In genomic region chr5:140346348-140347221, GRCh38 we compare ENCODE assay signal across 8 cellular contexts. TPM values are rescaled to one million over a fixed set of nuclear protein-coding genes. Genes with fewer than 3 reads are reported as not detected.
DNase-seq lines count a peak whose midpoint lies in the region; ATAC-seq and TF ChIP-seq lines count a peak whose summit lies in the region.

Gene HBEGF, minus strand, starts transcription at chr5:140346603. Its CDS starts 275 bp downstream, at chr5:140346328.

- POLR2A ChIA-PET in AG04449 (lab: Yijun Ruan, JAX): interaction anchor here (0.7 to 3.4 kb wide), 31 partner anchors 9 to 166 kb away, joined by 3 to 64 read pairs (median 5); partner anchors contain the start of gene PFDN1

- TF ChIP-seq CTCF in AG04449 (IDR thresholded peaks at IDR 0.05; ENCODE audit: insufficient read depth, low read length, missing control alignments): peak; percentile 46

- DNase-seq in AG04449 (ENCODE audit: low read depth, low spot score): no peak
- DNase-seq in NCI-H446 treated with DMSO at 0.1 percent for 48 hours (lab: John Stamatoyannopoulos, UW): peak; percentile 38
- peak; percentile 58 for DNase-seq in activated CD4-positive, alpha-beta T cell treated with anti-CD3 and anti-CD28 coated beads for 48 hours
- peak; percentile 84 for DNase-seq in dermis blood vessel endothelial cell
- DNase-seq in left lobe of liver (ENCODE audit: low spot score): peak; percentile 92
- peak; percentile 56 for DNase-seq in stimulated activated CD4-positive, alpha-beta T cell treated with anti-CD3 and anti-CD28 coated beads, Interleukin-4, amount 100 ng/mL, for 1 hour

- H3K4me3 ChIP-seq in AG04449 (ENCODE audit: low read depth, low read length): peak within 1 kb of the TSS; percentile 79

- CTCF ChIA-PET in AG04449 (lab: Yijun Ruan, JAX): interaction anchor here (0.6 to 24.4 kb wide), 23 partner anchors 9 to 274 kb away, joined by 3 to 1796 read pairs (median 5); partner anchors contain the start of genes PFDN1 and SLC4A9

- peak; percentile 68 for ATAC-seq in GM18858 (IDR thresholded peaks at IDR 0.05; ENCODE audit: unreplicated experiment)
- peak; percentile 73 for ATAC-seq in HG03039 (IDR thresholded peaks at IDR 0.05; ENCODE audit: unreplicated experiment)
- ATAC-seq in left lobe of liver: peak; percentile 91

RNA-seq across cellular contexts. Expression of gene HBEGF, which starts in this region (rescaled TPM):
- 30.6 and 33.4 TPM in 2 replicates for total RNA-seq in dermis blood vessel endothelial cell
- 0.70 TPM for total RNA-seq in left lobe of liver

Comparison
In these comparisons a context has a peak if more than half of its experiments do, and no peak if none do; other contexts are left out.
1. RNA of gene HBEGF (total RNA-seq): 30.6 to 33.4 TPM in dermis blood vessel endothelial cell; 0.70 TPM in left lobe of liver (single experiment); every median in the first group is over 10 times any median in the second.
2. Peak in DNase-seq and ATAC-seq in left lobe of liver; RNA of the gene not detected or under 1 TPM.
3. Peak in every context shown above with its lines, with median percentiles within 50 percentile points of each other: ATAC-seq.